In genomic region chr20:157154-157553, GRCh38 we compare ENCODE assay signal across 6 cellular contexts.
"Had no signal": no experiment of that assay in that cellular context is flagged by ENCODE, and none has a peak within 500 bp of the region (broad histone marks: within the 10 kb centered on the region; RNA-seq: fewer than 3 reads in every experiment).

Gene DEFB127 (plus strand): TSS chr20:157454. CDS start chr20:157545, 91 bp downstream.

- DNase-seq: GM23248, GOT3, H7, HFFc6, IMR-90, KG1 had no signal
